Comparison of ENCODE assay signal across 8 cellular contexts in genomic region chr19:18418725-18419194, GRCh38. TPM values are rescaled to one million over a fixed set of nuclear protein-coding genes. Genes with fewer than 3 reads are reported as not detected.
DNase-seq lines count a peak whose midpoint lies in the region; ATAC-seq and TF ChIP-seq lines count a peak whose summit lies in the region.

No MANE protein-coding gene starts in this region.

- peak; percentile 42 for DNase-seq in stimulated activated CD4-positive, alpha-beta T cell treated with anti-CD3 and anti-CD28 coated beads, Interleukin-4, amount 100 ng/mL, for 24 hours
- no peak for DNase-seq in stimulated activated CD4-positive, alpha-beta T cell treated with anti-CD3 and anti-CD28 coated beads, Interleukin-12 subunit alpha, Interleukin-12 subunit beta, amount 100 ng/mL, for 4 hours
- DNase-seq in SJSA1 (ENCODE audit: low read depth in 1 of 2, low spot score in 2 of 2), result no peak
- no peak for DNase-seq in endothelial cell (ENCODE audit: low spot score)
- DNase-seq in naive thymus-derived CD8-positive, alpha-beta T cell, result peak in 1 of 10 donors; percentile 41
- DNase-seq in middle frontal gyrus (ENCODE audit: extremely low spot score, low spot score), result no peak

- ATAC-seq in naive thymus-derived CD8-positive, alpha-beta T cell, result peak; percentile 43
- no peak for ATAC-seq in HG03378 (IDR thresholded peaks at IDR 0.05; ENCODE audit: unreplicated experiment)
- ATAC-seq in HG02678 (IDR thresholded peaks at IDR 0.05; ENCODE audit: unreplicated experiment), result no peak

- H3K4me1 Mint-ChIP-seq in endothelial cell (ENCODE audit: unreplicated experiment), result peaks cover 14% of the 10 kb centered on the region
- H3K4me1 Mint-ChIP-seq in naive thymus-derived CD8-positive, alpha-beta T cell, result peaks cover 40 to 83% (median 80%) of the 10 kb centered on the region in 4 donors

- no peaks in the 10 kb centered on the region for H3K9me3 Mint-ChIP-seq in endothelial cell (ENCODE audit: unreplicated experiment)
- no peaks in the 10 kb centered on the region for H3K9me3 Mint-ChIP-seq in naive thymus-derived CD8-positive, alpha-beta T cell

- H3K4me3 ChIP-seq in SJSA1, result peak overlapping the region; percentile 81

- peaks cover 3% of the 10 kb centered on the region; the same call in 1 of the 2 replicates for H3K36me3 ChIP-seq in SJSA1

- peak overlapping the region; percentile 57 for H3K27ac Mint-ChIP-seq in endothelial cell (ENCODE audit: unreplicated experiment)
- H3K27ac Mint-ChIP-seq in naive thymus-derived CD8-positive, alpha-beta T cell, result peak overlapping the region; percentile 53 to 95 (median 84)

- no peaks in the 10 kb centered on the region for H3K27me3 ChIP-seq in SJSA1 (replicated peaks)

- TF ChIP-seq CTCF in endothelial cell (IDR thresholded peaks at IDR 0.05; ENCODE audit: unreplicated experiment), result no peak

- H3K4me3 Mint-ChIP-seq in endothelial cell (ENCODE audit: unreplicated experiment), result peak overlapping the region; percentile 83
- H3K4me3 Mint-ChIP-seq in naive thymus-derived CD8-positive, alpha-beta T cell, result peak overlapping the region; percentile 73 to 90 (median 85)

- H3K9me3 ChIP-seq in SJSA1 (replicated peaks), result peaks cover 9% of the 10 kb centered on the region; the same call in 1 of the 2 replicates

- POLR2A ChIA-PET in naive thymus-derived CD8-positive, alpha-beta T cell (lab: Charles Lee), result interaction anchor here (0.6 to 4.9 kb wide), 16 partner anchors 9 to 486 kb away, joined by 3 to 50 read pairs (median 4); partner anchors contain the start of genes CCDC124, JUND, RAB3A and UPF1

- H3K27ac ChIP-seq in SJSA1, result no peak overlapping the region

- H3K27me3 Mint-ChIP-seq in endothelial cell (ENCODE audit: unreplicated experiment), result peaks cover 29% of the 10 kb centered on the region
- peaks cover 0 to 36% (median 9%) of the 10 kb centered on the region in 5 donors for H3K27me3 Mint-ChIP-seq in naive thymus-derived CD8-positive, alpha-beta T cell

- no peaks in the 10 kb centered on the region for H3K36me3 Mint-ChIP-seq in endothelial cell (ENCODE audit: low read depth, unreplicated experiment)
- H3K36me3 Mint-ChIP-seq in naive thymus-derived CD8-positive, alpha-beta T cell, result no peaks in the 10 kb centered on the region

- H3K4me1 ChIP-seq in SJSA1 (replicated peaks), result peaks cover 65% of the 10 kb centered on the region

RNA-seq across cellular contexts. Expression of gene SSBP4, which starts 0.4 kb away (rescaled TPM):
- total RNA-seq in SJSA1 (2014; rRNA removed; shearing (Covaris generic)), result 18.9 and 43.4 TPM in 2 replicates
- 60.7 TPM for total RNA-seq in endothelial cell (ENCODE audit: unreplicated experiment)
- 10 to 100 TPM; 41.3 to 45.4 TPM for total RNA-seq in naive thymus-derived CD8-positive, alpha-beta T cell
- 10 to 100 TPM; 48.1 to 78.8 (median 61.1) TPM for polyA plus RNA-seq in naive thymus-derived CD8-positive, alpha-beta T cell

RNA-seq across cellular contexts. Expression of gene ISYNA1, which starts 19.2 kb away (rescaled TPM):
- 2.0 and 5.4 TPM in 2 replicates for total RNA-seq in SJSA1 (2014; rRNA removed; shearing (Covaris generic))
- 68.5 TPM for total RNA-seq in endothelial cell (ENCODE audit: unreplicated experiment)
- 10 to 100 TPM; 62.5 to 63.7 TPM for total RNA-seq in naive thymus-derived CD8-positive, alpha-beta T cell
- polyA plus RNA-seq in naive thymus-derived CD8-positive, alpha-beta T cell, result 10 to 100 TPM; 28.3 to 53.2 (median 40.4) TPM

RNA-seq across cellular contexts. Expression of gene LRRC25, which starts 21.3 kb away (rescaled TPM):
- not detected in 2 replicates for total RNA-seq in SJSA1 (2014; rRNA removed; shearing (Covaris generic))
- total RNA-seq in endothelial cell (ENCODE audit: unreplicated experiment), result not detected
- under 1 TPM; 0.16 to 0.39 TPM for total RNA-seq in naive thymus-derived CD8-positive, alpha-beta T cell
- polyA plus RNA-seq in naive thymus-derived CD8-positive, alpha-beta T cell, result under 1 TPM in 2 of 3 donors, not detected in 1; 0.13 to 0.26 TPM

RNA-seq across cellular contexts. Expression of gene GDF15, which starts 32.8 kb away (rescaled TPM):
- 12.4 and 21.9 TPM in 2 replicates for total RNA-seq in SJSA1 (2014; rRNA removed; shearing (Covaris generic))
- total RNA-seq in endothelial cell (ENCODE audit: unreplicated experiment), result 1.3 TPM
- total RNA-seq in naive thymus-derived CD8-positive, alpha-beta T cell, result not detected
- polyA plus RNA-seq in naive thymus-derived CD8-positive, alpha-beta T cell, result not detected

Comparison
In these comparisons a context has a peak if more than half of its experiments do, and no peak if none do; other contexts are left out.
1. ATAC-seq: peak in naive thymus-derived CD8-positive, alpha-beta T cell (2 of 2); none in HG03378 (single experiment) and HG02678 (single experiment).